1 cellular context compared by ENCODE assay signal in the genomic region with DNA sequence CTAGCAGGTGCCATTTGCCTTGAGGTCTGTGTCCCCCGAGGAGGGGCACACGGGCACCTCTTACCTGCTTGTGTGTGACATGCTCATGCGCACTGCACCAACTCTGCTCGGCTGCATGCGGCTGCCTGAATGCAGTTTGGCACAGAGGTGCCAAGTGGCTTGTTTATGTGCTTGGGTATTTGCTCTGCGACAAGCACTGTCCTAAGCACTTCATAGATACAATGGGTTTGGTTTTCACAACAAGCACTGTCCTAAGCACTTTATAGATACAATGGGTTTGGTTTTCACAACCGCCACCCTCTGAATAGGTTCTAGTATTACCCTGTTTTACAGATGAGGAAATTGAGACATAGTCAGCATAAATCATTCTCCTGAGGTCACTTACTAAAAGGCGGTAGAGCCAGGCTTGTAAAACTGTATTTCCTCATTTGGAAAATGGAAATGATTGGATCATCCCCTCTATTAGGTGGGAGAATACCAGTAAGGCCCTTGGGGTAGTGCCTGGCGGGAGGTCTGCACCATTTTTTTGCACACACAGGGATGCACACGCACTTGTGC.
TF ChIP-seq lines count a peak whose summit lies in the region.

No MANE protein-coding gene starts in this region.

TF ChIP-seq in liver, 16 proteins besides CTCF, POLR2A, EP300 and RAD21:
- TF ChIP-seq, protein P1, sequence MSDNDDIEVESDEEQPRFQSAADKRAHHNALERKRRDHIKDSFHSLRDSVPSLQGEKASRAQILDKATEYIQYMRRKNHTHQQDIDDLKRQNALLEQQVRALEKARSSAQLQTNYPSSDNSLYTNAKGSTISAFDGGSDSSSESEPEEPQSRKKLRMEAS (IDR thresholded peaks at IDR 0.05), result no peak
- TF ChIP-seq, protein P2, sequence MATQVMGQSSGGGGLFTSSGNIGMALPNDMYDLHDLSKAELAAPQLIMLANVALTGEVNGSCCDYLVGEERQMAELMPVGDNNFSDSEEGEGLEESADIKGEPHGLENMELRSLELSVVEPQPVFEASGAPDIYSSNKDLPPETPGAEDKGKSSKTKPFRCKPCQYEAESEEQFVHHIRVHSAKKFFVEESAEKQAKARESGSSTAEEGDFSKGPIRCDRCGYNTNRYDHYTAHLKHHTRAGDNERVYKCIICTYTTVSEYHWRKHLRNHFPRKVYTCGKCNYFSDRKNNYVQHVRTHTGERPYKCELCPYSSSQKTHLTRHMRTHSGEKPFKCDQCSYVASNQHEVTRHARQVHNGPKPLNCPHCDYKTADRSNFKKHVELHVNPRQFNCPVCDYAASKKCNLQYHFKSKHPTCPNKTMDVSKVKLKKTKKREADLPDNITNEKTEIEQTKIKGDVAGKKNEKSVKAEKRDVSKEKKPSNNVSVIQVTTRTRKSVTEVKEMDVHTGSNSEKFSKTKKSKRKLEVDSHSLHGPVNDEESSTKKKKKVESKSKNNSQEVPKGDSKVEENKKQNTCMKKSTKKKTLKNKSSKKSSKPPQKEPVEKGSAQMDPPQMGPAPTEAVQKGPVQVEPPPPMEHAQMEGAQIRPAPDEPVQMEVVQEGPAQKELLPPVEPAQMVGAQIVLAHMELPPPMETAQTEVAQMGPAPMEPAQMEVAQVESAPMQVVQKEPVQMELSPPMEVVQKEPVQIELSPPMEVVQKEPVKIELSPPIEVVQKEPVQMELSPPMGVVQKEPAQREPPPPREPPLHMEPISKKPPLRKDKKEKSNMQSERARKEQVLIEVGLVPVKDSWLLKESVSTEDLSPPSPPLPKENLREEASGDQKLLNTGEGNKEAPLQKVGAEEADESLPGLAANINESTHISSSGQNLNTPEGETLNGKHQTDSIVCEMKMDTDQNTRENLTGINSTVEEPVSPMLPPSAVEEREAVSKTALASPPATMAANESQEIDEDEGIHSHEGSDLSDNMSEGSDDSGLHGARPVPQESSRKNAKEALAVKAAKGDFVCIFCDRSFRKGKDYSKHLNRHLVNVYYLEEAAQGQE (IDR thresholded peaks at IDR 0.05), result peak; percentile 12
- TF ChIP-seq SP1 (IDR thresholded peaks at IDR 0.05), result no peak
- TF ChIP-seq ZBTB33 (IDR thresholded peaks at IDR 0.05), result no peak
